11 cellular contexts compared by ENCODE assay signal in the genomic region with DNA sequence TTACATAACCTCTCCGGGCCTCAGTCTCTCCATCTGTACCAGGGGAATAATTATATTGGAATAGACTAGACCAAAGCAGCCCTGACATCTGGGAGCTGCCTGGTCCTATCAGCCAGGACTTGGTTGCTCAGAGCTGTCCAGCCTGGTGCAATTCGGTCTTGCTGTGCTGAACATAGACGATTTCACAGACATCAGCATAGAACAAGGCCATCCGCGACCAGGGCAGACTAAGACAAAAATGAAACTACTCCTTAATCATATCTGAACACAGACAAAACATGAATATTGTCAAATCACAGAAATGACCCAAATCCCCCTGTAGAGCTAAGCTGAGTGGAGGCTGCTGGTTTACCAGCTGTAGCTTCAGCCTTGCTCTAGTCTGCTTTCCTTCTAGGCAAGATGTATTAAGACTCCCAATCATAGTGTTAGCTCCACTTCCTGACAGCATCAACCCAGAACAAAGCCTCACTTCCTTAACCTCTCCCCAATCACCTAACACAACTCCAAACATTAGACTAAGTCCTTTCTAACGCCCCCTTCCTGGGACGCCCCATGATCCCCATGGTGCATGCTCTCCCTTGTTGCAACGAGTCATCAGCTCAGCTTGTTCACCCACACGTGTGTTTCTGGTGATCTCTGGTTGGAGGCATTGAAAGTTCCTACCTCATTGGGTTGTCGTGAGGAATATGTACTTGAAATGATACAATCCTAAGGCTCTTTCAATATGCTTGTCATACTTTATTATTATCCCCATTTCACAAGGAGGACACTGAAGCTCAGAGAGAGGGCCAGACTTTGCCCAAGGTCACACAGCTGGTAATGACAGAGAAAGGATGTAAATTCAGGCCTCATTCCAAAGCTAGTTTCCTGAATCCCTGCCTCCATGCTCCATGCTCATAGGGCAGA. TPM values are rescaled to one million over a fixed set of nuclear protein-coding genes. Genes with fewer than 3 reads are reported as not detected.
DNase-seq lines count a peak whose midpoint lies in the region; ATAC-seq and TF ChIP-seq lines count a peak whose summit lies in the region.
"Had no signal": no experiment of that assay in that cellular context is flagged by ENCODE, and none has a peak within 500 bp of the region (broad histone marks: within the 10 kb centered on the region; RNA-seq: fewer than 3 reads in every experiment).

No MANE protein-coding gene starts in this region.

- no peak for TF ChIP-seq RAD21 in HCT116 (IDR thresholded peaks at IDR 0.05; ENCODE audit: low read depth)

- H3K36me3 Mint-ChIP-seq in activated T-helper 1 cell treated with anti-CD3 and anti-CD28 coated beads, Interleukin-12 subunit alpha, Interleukin-12 subunit beta, Interleukin-2, Interleukin-4 antibody, amounts not matched to agents 30 ng/mL and 10 ng/mL and 1 ng/mL, durations not matched to agents 14 hours and 24 hours and 36 hours (ENCODE audit: low read depth) = no peaks in the 10 kb centered on the region

- peaks cover 72% of the 10 kb centered on the region for H3K4me1 Mint-ChIP-seq in activated T-helper 1 cell treated with anti-CD3 and anti-CD28 coated beads, Interleukin-12 subunit alpha, Interleukin-12 subunit beta, Interleukin-2, Interleukin-4 antibody, amounts not matched to agents 30 ng/mL and 10 ng/mL and 1 ng/mL, durations not matched to agents 14 hours and 24 hours and 36 hours (ENCODE audit: low read depth)

- no peaks in the 10 kb centered on the region for H3K36me3 ChIP-seq in BLaER1
- no peaks in the 10 kb centered on the region for H3K36me3 ChIP-seq in HCT116 (ENCODE audit: control insufficient read depth in 1 of 2, insufficient read depth in 2 of 2, low read length in 2 of 2)
- H3K36me3 ChIP-seq in lower lobe of right lung = no peaks in the 10 kb centered on the region
- H3K36me3 ChIP-seq: HAP-1, right lobe of liver had no signal

- H2AFZ ChIP-seq in HCT116 (ENCODE audit: low read depth, low read length, poor library complexity, severe bottlenecking) = no peak overlapping the region

- H3K79me2 ChIP-seq in HCT116 (ENCODE audit: insufficient read depth, low read length) = no peaks in the 10 kb centered on the region

- no peak overlapping the region for H3K4me3 Mint-ChIP-seq in activated T-helper 1 cell treated with anti-CD3 and anti-CD28 coated beads, Interleukin-12 subunit alpha, Interleukin-12 subunit beta, Interleukin-2, Interleukin-4 antibody, amounts not matched to agents 30 ng/mL and 10 ng/mL and 1 ng/mL, durations not matched to agents 14 hours and 24 hours and 36 hours

- TF ChIP-seq POLR2A in HCT116 (IDR thresholded peaks at IDR 0.05; ENCODE audit: borderline replicate concordance, extremely low read depth, insufficient read depth, insufficient read length) = no peak

- peak overlapping the region; percentile 0 for H3K27ac Mint-ChIP-seq in activated T-helper 1 cell treated with anti-CD3 and anti-CD28 coated beads, Interleukin-12 subunit alpha, Interleukin-12 subunit beta, Interleukin-2, Interleukin-4 antibody, amounts not matched to agents 30 ng/mL and 10 ng/mL and 1 ng/mL, durations not matched to agents 14 hours and 24 hours and 36 hours

- H3K27me3 Mint-ChIP-seq in activated T-helper 1 cell treated with anti-CD3 and anti-CD28 coated beads, Interleukin-12 subunit alpha, Interleukin-12 subunit beta, Interleukin-2, Interleukin-4 antibody, amounts not matched to agents 30 ng/mL and 10 ng/mL and 1 ng/mL, durations not matched to agents 14 hours and 24 hours and 36 hours (ENCODE audit: insufficient read depth) = no peaks in the 10 kb centered on the region

- BruUV-seq in HCT116 (replicated peaks; lab: Mats Ljungman, UMichigan) = no TSS peak

- peak overlapping the region; percentile 44; the same call in 1 of the 2 replicates for H3K27ac ChIP-seq in BLaER1
- no peak overlapping the region for H3K27ac ChIP-seq in HCT116 (ENCODE audit: low read depth, low read length)
- peak overlapping the region; percentile 25 for H3K27ac ChIP-seq in lower lobe of right lung
- H3K27ac ChIP-seq: right lobe of liver had no signal

- peak overlapping the region; percentile 99 for H3K4me2 ChIP-seq in BLaER1
- H3K4me2 ChIP-seq in HCT116 (ENCODE audit: low read length) = peak overlapping the region; percentile 62

- CTCF ChIA-PET in HCT116 (lab: Charles Lee) = interaction anchor here (1.5 kb wide), 1 partner anchor 234 kb away, joined by 4 read pairs; no protein-coding TSS in a partner anchor

- H3K4me3 ChIP-seq in BLaER1 (no peak overlapping the region), HCT116 (replicated peaks in 1 of 2; ENCODE audit: low read depth in 1 of 2, low read length in 2 of 2) (peak overlapping the region in 1 of 2 experiments; percentile 12; a peak in 1 of 4 replicates), lower lobe of right lung (no peak overlapping the region)
- H3K4me3 ChIP-seq: HAP-1, right lobe of liver had no signal

- H4K20me1 ChIP-seq in BLaER1 = no peaks in the 10 kb centered on the region
- H4K20me1 ChIP-seq in HCT116 (ENCODE audit: insufficient read depth) = no peaks in the 10 kb centered on the region

- H3K9me2 ChIP-seq in HCT116 (ENCODE audit: insufficient read depth) = no peaks in the 10 kb centered on the region

- DNase-seq in HCT116 (ENCODE audit: low read depth, low spot score) = no peak
- DNase-seq in activated T-helper 1 cell treated with anti-CD3 and anti-CD28 coated beads, Interleukin-12 subunit alpha, Interleukin-12 subunit beta, Interleukin-2, Interleukin-4 antibody, amounts not matched to agents 30 ng/mL and 10 ng/mL and 1 ng/mL, durations not matched to agents 14 hours and 24 hours and 36 hours (ENCODE audit: low spot score) = no peak
- DNase-seq in lower lobe of right lung = no peak
- no peak for DNase-seq in HPDE6-E6E7 (ENCODE audit: extremely low spot score)
- DNase-seq in midbrain (lab: John Stamatoyannopoulos, UW) = no peak
- no peak for DNase-seq in iPS-NIHi11 (ENCODE audit: low spot score)
- DNase-seq: NCI-H187 treated with DMSO at 0.1 percent for 48 hours had no signal

- no peaks in the 10 kb centered on the region for H3K27me3 ChIP-seq in BLaER1
- H3K27me3 ChIP-seq in HCT116 (ENCODE audit: insufficient read depth, low read length) = no peaks in the 10 kb centered on the region
- H3K27me3 ChIP-seq in lower lobe of right lung (ENCODE audit: low read depth) = no peaks in the 10 kb centered on the region
- H3K27me3 ChIP-seq: right lobe of liver had no signal

- POLR2A ChIA-PET in HCT116 (lab: Charles Lee) = no interaction called here

- H3K4me1 ChIP-seq in BLaER1 (peaks cover 87% of the 10 kb centered on the region), HCT116 (ENCODE audit: control insufficient read depth in 1 of 2, insufficient read depth in 2 of 2, low read length in 2 of 2) (peaks cover 19 to 57% of the 10 kb centered on the region in 2 experiments), lower lobe of right lung (peaks cover 57% of the 10 kb centered on the region)
- H3K4me1 ChIP-seq: HAP-1 had no signal

- intact Hi-C loops in HCT116 (cut with micrococcal nuclease) (no loop called here), lower lobe of right lung (cut with DNase I) (no loop called here)
- intact Hi-C loops in activated T-helper 1 cell treated with anti-CD3 and anti-CD28 coated beads, Interleukin-12 subunit alpha, Interleukin-12 subunit beta, Interleukin-2, Interleukin-4 antibody, amounts not matched to agents 30 ng/mL and 10 ng/mL and 1 ng/mL, durations not matched to agents 14 hours and 24 hours and 36 hours (cut with micrococcal nuclease) = loop anchor here (10.0 kb wide), 2 partner anchors 418 to 468 kb away; a partner anchor contains a TSS

- RAD21 ChIA-PET in HCT116 (lab: Charles Lee; ENCODE audit: low non-redundant PET in 1 of 2, low total read pairs in 2 of 2, uncharacterized antibody in 2 of 2, unreplicated experiment in 2 of 2) = no interaction called here

- ATAC-seq in HCT116 (no peak), lower lobe of right lung (no peak), HG03565 (IDR thresholded peaks at IDR 0.05; ENCODE audit: unreplicated experiment) (no peak)

- TF ChIP-seq CTCF in HCT116 (IDR thresholded peaks at IDR 0.05 in 2 of 3, conservative IDR thresholded peaks at IDR 0.05 in 1 of 3; ENCODE audit: borderline replicate concordance in 1 of 3, insufficient read depth in 1 of 3, low read depth in 2 of 3, low read length in 2 of 3) (no peak), lower lobe of right lung (IDR thresholded peaks at IDR 0.05) (no peak)

- no peaks in the 10 kb centered on the region for H3K9me3 ChIP-seq in BLaER1
- H3K9me3 ChIP-seq in HCT116 (ENCODE audit: control insufficient read depth in 1 of 2, insufficient read depth in 1 of 2, low read depth in 1 of 2, low read length in 2 of 2) = no peaks in the 10 kb centered on the region
- no peaks in the 10 kb centered on the region for H3K9me3 ChIP-seq in lower lobe of right lung
- H3K9me3 ChIP-seq: HAP-1, right lobe of liver had no signal

- H3K9ac ChIP-seq in BLaER1 (no peak overlapping the region), HCT116 (ENCODE audit: low read length) (no peak overlapping the region)

- H3K9me3 Mint-ChIP-seq in activated T-helper 1 cell treated with anti-CD3 and anti-CD28 coated beads, Interleukin-12 subunit alpha, Interleukin-12 subunit beta, Interleukin-2, Interleukin-4 antibody, amounts not matched to agents 30 ng/mL and 10 ng/mL and 1 ng/mL, durations not matched to agents 14 hours and 24 hours and 36 hours = no peaks in the 10 kb centered on the region

TF ChIP-seq in HCT116, 20 proteins besides CTCF, POLR2A, EP300 and RAD21 (continues in another document):
- TF ChIP-seq TCF7L2 (IDR thresholded peaks at IDR 0.05; ENCODE audit: borderline replicate concordance, extremely low read depth, insufficient read depth, insufficient read length) (no peak), CBX3 (IDR thresholded peaks at IDR 0.05; ENCODE audit: low read depth) (no peak), EZH2 (IDR thresholded peaks at IDR 0.05) (no peak), EZH2phosphoT487 (IDR thresholded peaks at IDR 0.05; ENCODE audit: borderline replicate concordance) (no peak), SIN3A (IDR thresholded peaks at IDR 0.05; ENCODE audit: low read depth) (no peak), FOSL1 (IDR thresholded peaks at IDR 0.05; ENCODE audit: low read depth) (no peak), ZNF274 (IDR thresholded peaks at IDR 0.05; ENCODE audit: low read depth, low read length) (no peak), POLR2AphosphoS5 (IDR thresholded peaks at IDR 0.05; ENCODE audit: low read depth, low read length) (no peak), SRF (IDR thresholded peaks at IDR 0.05; ENCODE audit: low read depth) (no peak), ELF1 (IDR thresholded peaks at IDR 0.05; ENCODE audit: borderline replicate concordance, low read depth) (no peak), ZFX (IDR thresholded peaks at IDR 0.05) (no peak)
- TF ChIP-seq, protein P1, sequence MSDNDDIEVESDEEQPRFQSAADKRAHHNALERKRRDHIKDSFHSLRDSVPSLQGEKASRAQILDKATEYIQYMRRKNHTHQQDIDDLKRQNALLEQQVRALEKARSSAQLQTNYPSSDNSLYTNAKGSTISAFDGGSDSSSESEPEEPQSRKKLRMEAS (IDR thresholded peaks at IDR 0.05) = no peak

RNA-seq across cellular contexts. Expression of a gene that starts 3.5 kb away (rescaled TPM):
- total RNA-seq in HCT116 (2021; ENCODE audit: unreplicated experiment) (47.3 TPM), lower lobe of right lung (71.7 TPM)
- polyA plus RNA-seq in HCT116 (2012) = 45.3 and 51.2 TPM in 2 replicates
- total RNA-seq in activated T-helper 1 cell treated with anti-CD3 and anti-CD28 coated beads, Interleukin-12 subunit alpha, Interleukin-12 subunit beta, Interleukin-2, Interleukin-4 antibody, amounts not matched to agents 30 ng/mL and 10 ng/mL and 1 ng/mL, durations not matched to agents 14 hours and 24 hours and 36 hours = 54.6 and 55.7 TPM in 2 replicates
